In the genomic region with DNA sequence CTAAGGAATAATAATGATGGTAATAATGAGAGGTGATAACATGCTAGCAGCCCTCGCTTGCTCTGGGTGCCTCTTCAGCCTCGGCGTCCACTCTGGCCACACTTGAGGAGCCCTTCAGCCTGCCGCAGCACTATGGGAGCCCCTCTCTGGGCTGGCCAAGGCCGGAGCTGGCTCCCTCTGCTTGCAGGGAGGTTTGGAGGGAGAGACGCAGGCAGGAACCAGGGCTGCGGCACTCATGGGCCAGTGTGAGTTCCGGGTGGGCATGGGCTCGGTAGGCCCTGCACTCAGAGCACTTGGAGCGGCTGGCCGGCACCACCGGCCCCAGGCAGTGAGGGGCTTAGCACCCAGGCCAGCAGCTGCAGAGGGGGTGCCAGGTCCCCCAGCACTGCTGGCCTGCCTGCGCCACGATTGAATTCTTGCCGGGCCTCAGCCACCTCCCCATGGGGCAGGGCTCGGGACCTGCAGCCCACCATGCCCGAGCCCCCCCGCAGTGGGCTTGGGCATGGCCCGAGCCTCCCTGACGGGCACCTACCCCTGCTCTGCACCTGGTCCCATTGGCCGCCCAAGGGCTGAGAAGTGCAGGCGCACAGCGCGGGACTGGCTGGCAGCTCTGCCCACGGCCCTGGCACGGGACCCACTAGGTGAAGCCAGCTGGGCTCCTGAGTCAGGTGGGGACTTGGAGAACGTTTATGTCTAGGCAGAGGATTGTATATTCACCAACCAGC, we compare ENCODE assay signal across 8 cellular contexts. TPM values are rescaled to one million over a fixed set of nuclear protein-coding genes. Genes with fewer than 3 reads are reported as not detected.
"Had no signal": no experiment of that assay in that cellular context is flagged by ENCODE, and none has a peak within 500 bp of the region (broad histone marks: within the 10 kb centered on the region; RNA-seq: fewer than 3 reads in every experiment).

No MANE protein-coding gene starts in this region.

- H3K4me1 Mint-ChIP-seq: H9 had no signal

- H3K4me3 Mint-ChIP-seq: GM23338, H9, IgD-negative memory B cell had no signal

- H3K4me2 ChIP-seq: GM23338 had no signal

- H3K4me3 ChIP-seq: GM23338 had no signal

- H3K36me3 Mint-ChIP-seq: IgD-negative memory B cell had no signal

- DNase-seq: H9, HCEC 1CT had no signal

- H3K27ac Mint-ChIP-seq: GM23338, H9, IgD-negative memory B cell had no signal

- ATAC-seq: GM23338 had no signal

- H2AFZ ChIP-seq: GM23338 had no signal

- FAIRE-seq: H1, H54, HTR-8/SVneo had no signal

RNA-seq across cellular contexts. Expression of gene ADH1C, which starts 7.1 kb away (rescaled TPM):
- total RNA-seq: GM23338, H1, H9 had no signal
- polyA plus RNA-seq: GM23338, H1, IgD-negative memory B cell had no signal

RNA-seq across cellular contexts. Expression of gene ADH1B, which starts 38.4 kb away (rescaled TPM):
- total RNA-seq: GM23338, H1, H9, HT-29 had no signal
- polyA plus RNA-seq: GM23338, H1, IgD-negative memory B cell had no signal
